In the genomic region with DNA sequence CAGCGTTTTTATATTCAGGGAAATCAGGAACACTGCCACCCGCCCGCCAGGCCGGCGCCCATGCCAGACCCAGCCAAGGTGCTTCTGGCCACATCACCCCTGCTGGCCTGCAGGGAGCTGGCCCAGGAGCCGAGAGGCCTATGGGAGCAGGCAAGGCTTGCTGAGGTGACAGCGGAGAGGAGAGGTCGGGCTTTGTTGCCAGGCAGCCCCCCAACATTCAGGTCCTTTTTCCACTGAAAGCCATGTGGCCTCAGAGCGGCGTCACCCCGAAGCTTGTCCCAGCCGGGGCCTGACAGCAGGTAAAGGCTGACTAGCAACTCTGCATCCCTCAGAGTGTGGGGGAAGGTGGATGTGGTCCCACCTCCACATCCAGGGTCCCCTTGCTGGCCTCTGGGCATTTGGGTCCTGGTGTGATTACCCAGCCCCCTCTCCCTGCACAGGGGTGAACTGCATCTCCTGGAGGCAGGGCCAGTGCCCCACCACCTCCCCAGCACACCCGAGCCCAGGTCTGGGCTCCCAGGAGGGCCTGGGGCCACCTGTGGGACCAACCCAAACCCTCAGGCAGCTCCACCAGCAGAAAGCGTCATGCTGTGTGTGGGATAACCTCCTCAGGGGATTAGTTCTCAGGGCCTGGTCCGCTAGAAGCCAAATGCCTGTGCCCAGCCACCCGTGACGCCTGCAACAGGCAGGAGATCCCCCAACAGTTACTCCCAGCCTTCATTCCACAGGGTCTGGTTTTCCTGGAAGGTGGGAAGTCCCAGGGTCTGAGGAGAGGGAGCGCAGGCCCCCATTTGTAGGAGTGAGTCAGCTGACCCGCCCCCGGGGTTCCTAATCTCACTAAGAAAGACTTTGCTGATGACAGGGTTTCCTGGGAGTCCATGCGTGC, we compare ENCODE assay signal across 15 cellular contexts. TPM values are rescaled to one million over a fixed set of nuclear protein-coding genes. Genes with fewer than 3 reads are reported as not detected.
DNase-seq lines count a peak whose midpoint lies in the region; ATAC-seq and TF ChIP-seq lines count a peak whose summit lies in the region.
"Had no signal": no experiment of that assay in that cellular context is flagged by ENCODE, and none has a peak within 500 bp of the region (broad histone marks: within the 10 kb centered on the region; RNA-seq: fewer than 3 reads in every experiment).

A gene (plus strand): TSS at position 869 of the 886 bp plus-strand sequence. CDS start 54 bp downstream, outside the sequence.

- H3K4me1 Mint-ChIP-seq in activated CD4-positive, alpha-beta memory T cell treated with anti-CD3 and anti-CD28 coated beads, Interleukin-2, amount 10 ng/mL, durations not matched to agents 7 days and 5 days: no peaks in the 10 kb centered on the region
- H3K4me1 Mint-ChIP-seq: activated naive CD4-positive, alpha-beta T cell treated with anti-CD3 and anti-CD28 coated beads, Interleukin-2, amount 50 U/mL, for 24 hours; stimulated activated naive B cell treated with anti-CD40 and anti-IgM and Interleukin-4, amounts not matched to agents 10 μg/mL and 1 μg/mL and 100 μg/mL, for 72 hours had no signal

- no peak for ATAC-seq in Right ventricle myocardium superior (ENCODE audit: poor library complexity)
- ATAC-seq in left ventricle myocardium superior: no peak
- no peak for ATAC-seq in GM18520 (IDR thresholded peaks at IDR 0.05; ENCODE audit: unreplicated experiment)
- ATAC-seq: stimulated activated naive B cell treated with anti-CD40 and anti-IgM and Interleukin-4, amounts not matched to agents 10 μg/mL and 1 μg/mL and 100 μg/mL, for 72 hours had no signal

- intact Hi-C loops in Right ventricle myocardium superior (cut with DNase I): no loop called here
- intact Hi-C loops in left ventricle myocardium superior (cut with micrococcal nuclease): no loop called here
- intact Hi-C loops in thyroid gland (cut with DNase I): no loop called here
- intact Hi-C loops in transverse colon (cut with DNase I; ENCODE audit: low total_unique reads): no loop called here

- no peak for TF ChIP-seq EP300 in transverse colon (IDR thresholded peaks at IDR 0.05; ENCODE audit: low read depth)

- TF ChIP-seq CTCF in thyroid gland (IDR thresholded peaks at IDR 0.05): no peak
- no peak for TF ChIP-seq CTCF in transverse colon (IDR thresholded peaks at IDR 0.05)

- no peaks in the 10 kb centered on the region for H3K36me3 Mint-ChIP-seq in activated CD4-positive, alpha-beta memory T cell treated with anti-CD3 and anti-CD28 coated beads, Interleukin-2, amount 10 ng/mL, durations not matched to agents 7 days and 5 days (ENCODE audit: low read depth)
- H3K36me3 Mint-ChIP-seq: activated naive CD4-positive, alpha-beta T cell treated with anti-CD3 and anti-CD28 coated beads, Interleukin-2, amount 50 U/mL, for 24 hours; stimulated activated naive B cell treated with anti-CD40 and anti-IgM and Interleukin-4, amounts not matched to agents 10 μg/mL and 1 μg/mL and 100 μg/mL, for 72 hours had no signal

- H3K27me3 Mint-ChIP-seq in activated CD4-positive, alpha-beta memory T cell treated with anti-CD3 and anti-CD28 coated beads, Interleukin-2, amount 10 ng/mL, durations not matched to agents 7 days and 5 days: no peaks in the 10 kb centered on the region

- POLR2A ChIA-PET in activated CD4-positive, alpha-beta memory T cell treated with anti-CD3 and anti-CD28 coated beads, Interleukin-2, amount 10 ng/mL, durations not matched to agents 7 days and 5 days (lab: Charles Lee): no interaction called here

- no peak within 1 kb of the TSS for H3K4me3 Mint-ChIP-seq in activated CD4-positive, alpha-beta memory T cell treated with anti-CD3 and anti-CD28 coated beads, Interleukin-2, amount 10 ng/mL, durations not matched to agents 7 days and 5 days
- H3K4me3 Mint-ChIP-seq: activated naive CD4-positive, alpha-beta T cell treated with anti-CD3 and anti-CD28 coated beads, Interleukin-2, amount 50 U/mL, for 24 hours; stimulated activated naive B cell treated with anti-CD40 and anti-IgM and Interleukin-4, amounts not matched to agents 10 μg/mL and 1 μg/mL and 100 μg/mL, for 72 hours had no signal

- DNase-seq in Right ventricle myocardium superior (peak; percentile 38), left ventricle myocardium superior (no peak), kidney tubule cell (ENCODE audit: low spot score) (peak; percentile 93), thyroid gland (peak; percentile 57 to 66), germinal center (ENCODE audit: low spot score) (no peak), transverse colon (no peak)
- no peak for DNase-seq in activated CD4-positive, alpha-beta memory T cell treated with anti-CD3 and anti-CD28 coated beads, Interleukin-2, amount 10 ng/mL, durations not matched to agents 7 days and 5 days
- DNase-seq: AML-193; NCI-H446 treated with DMSO at 0.1 percent for 48 hours; occipital lobe; stimulated activated CD4-positive, alpha-beta T cell treated with anti-CD3 and anti-CD28 coated beads, Interleukin-1b, Interleukin-23, amount 100 ng/mL, for 48 hours; stimulated activated naive B cell treated with anti-CD40 and anti-IgM and Interleukin-4, amounts not matched to agents 10 μg/mL and 1 μg/mL and 100 μg/mL, for 72 hours had no signal

- no peak for TF ChIP-seq POLR2A in thyroid gland (IDR thresholded peaks at IDR 0.05)
- no peak for TF ChIP-seq POLR2A in transverse colon (IDR thresholded peaks at IDR 0.05)

- H3K36me3 ChIP-seq in thyroid gland (no peaks in the 10 kb centered on the region), transverse colon (no peaks in the 10 kb centered on the region)

- in situ Hi-C loops in transverse colon (cut with MboI; ENCODE audit: low pct_ligation_motif_present in 1 of 4, low pct_unique_long_range_greater_than_20kb in 1 of 4, low sequenced_read_pairs in 3 of 4): no loop called here

- peaks cover 8% of the 10 kb centered on the region for H3K9me3 Mint-ChIP-seq in activated CD4-positive, alpha-beta memory T cell treated with anti-CD3 and anti-CD28 coated beads, Interleukin-2, amount 10 ng/mL, durations not matched to agents 7 days and 5 days
- H3K9me3 Mint-ChIP-seq: activated naive CD4-positive, alpha-beta T cell treated with anti-CD3 and anti-CD28 coated beads, Interleukin-2, amount 50 U/mL, for 24 hours; stimulated activated naive B cell treated with anti-CD40 and anti-IgM and Interleukin-4, amounts not matched to agents 10 μg/mL and 1 μg/mL and 100 μg/mL, for 72 hours had no signal

- H3K9me3 ChIP-seq in thyroid gland: no peaks in the 10 kb centered on the region
- no peaks in the 10 kb centered on the region for H3K9me3 ChIP-seq in transverse colon

- no peaks in the 10 kb centered on the region for H3K27me3 ChIP-seq in thyroid gland
- H3K27me3 ChIP-seq in transverse colon: peaks cover 6% of the 10 kb centered on the region

- H3K27ac ChIP-seq in thyroid gland (no peak within 1 kb of the TSS), transverse colon (no peak within 1 kb of the TSS)

- H3K27ac Mint-ChIP-seq in activated CD4-positive, alpha-beta memory T cell treated with anti-CD3 and anti-CD28 coated beads, Interleukin-2, amount 10 ng/mL, durations not matched to agents 7 days and 5 days: no peak within 1 kb of the TSS
- H3K27ac Mint-ChIP-seq: activated naive CD4-positive, alpha-beta T cell treated with anti-CD3 and anti-CD28 coated beads, Interleukin-2, amount 50 U/mL, for 24 hours; stimulated activated naive B cell treated with anti-CD40 and anti-IgM and Interleukin-4, amounts not matched to agents 10 μg/mL and 1 μg/mL and 100 μg/mL, for 72 hours had no signal

- H3K4me3 ChIP-seq in thyroid gland (replicated peaks in 1 of 3) (no peak within 1 kb of the TSS), transverse colon (no peak within 1 kb of the TSS)

- CTCF ChIA-PET in activated CD4-positive, alpha-beta memory T cell treated with anti-CD3 and anti-CD28 coated beads, Interleukin-2, amount 10 ng/mL, durations not matched to agents 7 days and 5 days (lab: Charles Lee): no interaction called here

- peaks cover 6 to 20% of the 10 kb centered on the region in 2 donors for H3K4me1 ChIP-seq in thyroid gland
- no peaks in the 10 kb centered on the region for H3K4me1 ChIP-seq in transverse colon

- WGBS in thyroid gland, 2 donors: 61 to 71% methylated on average over 14 to 16 of the region's 21 CpGs
- WGBS in transverse colon (ENCODE audit: low coverage in 1 of 2), 2 donors: 70% methylated on average over 20 of the region's 21 CpGs; no CpG with 5 or more reads in 1 of the 2 donors

RNA-seq across cellular contexts. Expression of the gene that starts here (rescaled TPM):
- total RNA-seq in Right ventricle myocardium superior (1.1 TPM), left ventricle myocardium superior (2.1 TPM), thyroid gland (10 to 100 TPM in 2 of 4 donors, 1 to 10 TPM in 2; 6.4 to 26.4 (median 14.4) TPM), transverse colon (1 to 10 TPM in 1 of 4 donors, under 1 TPM in 2, not detected in 1; 0.60 to 2.5 (median 0.95) TPM)
- 10 to 100 TPM; 13.3 to 16.4 TPM for total RNA-seq in activated CD4-positive, alpha-beta memory T cell treated with anti-CD3 and anti-CD28 coated beads, Interleukin-2, amount 10 ng/mL, durations not matched to agents 7 days and 5 days
- total RNA-seq: RPMI7951 had no signal

Comparison
In these comparisons a context has a peak if more than half of its experiments do, and no peak if none do; other contexts are left out.
1. DNase-seq: peak in Right ventricle myocardium superior (single experiment), kidney tubule cell (single experiment) and thyroid gland (2 of 2); none in left ventricle myocardium superior (single experiment), activated CD4-positive, alpha-beta memory T cell treated with anti-CD3 and anti-CD28 coated beads, Interleukin-2, amount 10 ng/mL, durations not matched to agents 7 days and 5 days (single experiment), germinal center (single experiment) and transverse colon (single experiment).